In the genomic region with DNA sequence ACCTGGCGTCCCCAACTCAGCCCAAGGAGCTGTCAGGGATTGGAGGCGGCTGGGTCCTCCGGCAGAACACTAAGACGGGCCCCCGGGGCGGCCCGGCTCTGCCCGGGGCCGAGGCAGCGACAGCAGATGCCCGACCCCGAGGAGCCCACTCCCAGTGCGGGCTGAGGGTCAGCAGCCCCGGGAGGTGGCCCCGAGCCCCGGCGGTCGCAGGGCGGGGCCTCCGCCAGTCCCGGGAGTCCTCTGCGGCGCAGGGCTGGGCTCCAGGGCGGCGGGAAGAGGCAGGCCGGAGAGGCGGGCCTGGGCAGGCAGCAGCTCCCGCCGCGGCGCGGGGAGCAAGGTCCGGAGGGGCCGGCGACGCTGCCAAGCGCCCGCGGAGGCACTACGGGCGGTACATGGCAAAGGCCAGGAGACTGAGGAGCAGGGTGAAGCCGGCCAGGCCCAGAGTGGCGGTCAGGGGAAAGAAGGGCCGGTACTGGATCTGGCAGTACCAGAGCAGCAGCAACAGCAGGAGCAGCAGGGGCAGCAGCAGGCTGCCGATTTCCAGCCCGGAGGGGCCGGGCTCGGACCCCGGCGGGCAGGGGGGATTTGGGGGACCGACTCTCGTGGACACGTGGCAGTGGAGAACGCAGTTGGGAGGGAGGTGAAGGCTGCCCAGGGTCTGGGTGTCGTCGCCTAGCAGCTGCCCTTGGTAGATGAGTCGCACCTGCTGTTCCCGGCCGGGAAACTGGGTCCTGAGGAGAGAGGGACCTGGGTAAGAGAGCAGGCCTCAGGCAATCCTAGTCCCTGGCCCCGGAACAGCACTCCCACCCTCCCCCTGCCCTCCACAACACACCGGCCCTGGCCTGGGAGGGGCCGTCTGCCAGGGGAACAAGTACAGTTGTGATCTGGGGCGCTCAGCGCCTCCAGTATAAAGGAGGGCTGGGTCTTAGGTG, we compare ENCODE assay signal across 8 cellular contexts. TPM values are rescaled to one million over a fixed set of nuclear protein-coding genes. Genes with fewer than 3 reads are reported as not detected.
DNase-seq lines count a peak whose midpoint lies in the region; ATAC-seq and TF ChIP-seq lines count a peak whose summit lies in the region.

No MANE protein-coding gene starts in this region.

- POLR2A ChIA-PET in activated CD4-positive, alpha-beta memory T cell treated with anti-CD3 and anti-CD28 coated beads for 36 hours (lab: Charles Lee) = interaction anchor here (0.7 to 1.5 kb wide), 4 partner anchors 8 to 63 kb away, joined by 3 to 5 read pairs (median 4); partner anchors contain the start of gene ATG9B

- no peaks in the 10 kb centered on the region for H3K36me3 ChIP-seq in GM23338 (ENCODE audit: insufficient read depth)

- no peak overlapping the region for H2AFZ ChIP-seq in GM23338

- peaks cover 6% of the 10 kb centered on the region; the same call in 1 of the 2 replicates for H3K79me2 ChIP-seq in GM23338 (replicated peaks; ENCODE audit: insufficient read depth)

- ATAC-seq in GM23338 (peak; percentile 10), left cardiac atrium (peak; percentile 2 to 21)

- H3K4me2 ChIP-seq in GM23338 = peak overlapping the region; percentile 98

- TF ChIP-seq CTCF in 22Rv1 (IDR thresholded peaks at IDR 0.05) = no peak
- TF ChIP-seq CTCF in GM23338 (conservative IDR thresholded peaks at IDR 0.05; ENCODE audit: low read depth in 2 of 2) = no peak

- peaks cover 27% of the 10 kb centered on the region for H3K27me3 Mint-ChIP-seq in GM23338 (ENCODE audit: insufficient read depth, low read depth, poor library complexity)
- H3K27me3 Mint-ChIP-seq in activated CD4-positive, alpha-beta memory T cell treated with anti-CD3 and anti-CD28 coated beads for 36 hours = peaks cover 5% of the 10 kb centered on the region

- peaks cover 2% of the 10 kb centered on the region; the same call in 1 of the 3 replicates for H3K9me3 Mint-ChIP-seq in GM23338
- H3K9me3 Mint-ChIP-seq in activated CD4-positive, alpha-beta memory T cell treated with anti-CD3 and anti-CD28 coated beads for 36 hours = no peaks in the 10 kb centered on the region

- H3K27ac ChIP-seq in 22Rv1 (peak overlapping the region; percentile 100), GM23338 (ENCODE audit: low read depth) (no peak overlapping the region)

- no peak overlapping the region for H3K27ac Mint-ChIP-seq in GM23338
- H3K27ac Mint-ChIP-seq in activated CD4-positive, alpha-beta memory T cell treated with anti-CD3 and anti-CD28 coated beads for 36 hours = peak overlapping the region; percentile 70

- peak overlapping the region; percentile 89 for H3K4me3 Mint-ChIP-seq in GM23338
- H3K4me3 Mint-ChIP-seq in activated CD4-positive, alpha-beta memory T cell treated with anti-CD3 and anti-CD28 coated beads for 36 hours = peak overlapping the region; percentile 98

- CTCF ChIA-PET in activated CD4-positive, alpha-beta memory T cell treated with anti-CD3 and anti-CD28 coated beads for 36 hours (lab: Charles Lee) = interaction anchor here (0.9 to 1.6 kb wide), 3 partner anchors 29 to 163 kb away, joined by 3 to 9 read pairs (median 4); no protein-coding TSS in a partner anchor

- H3F3A ChIP-seq in GM23338 (replicated peaks; ENCODE audit: low read depth) = peaks cover 20% of the 10 kb centered on the region

- no peaks in the 10 kb centered on the region for H3K9me2 ChIP-seq in GM23338 (ENCODE audit: insufficient read depth)

- H3K27me3 ChIP-seq in GM23338 (ENCODE audit: insufficient read depth) = peaks cover 18% of the 10 kb centered on the region

- peaks cover 9% of the 10 kb centered on the region for H4K20me1 ChIP-seq in GM23338 (replicated peaks; ENCODE audit: insufficient read depth)

- no peak for DNase-seq in GM23338 (ENCODE audit: low spot score)
- DNase-seq in activated CD4-positive, alpha-beta memory T cell treated with anti-CD3 and anti-CD28 coated beads for 36 hours = no peak
- DNase-seq in left cardiac atrium = no peak
- DNase-seq in skeletal muscle cell (ENCODE audit: low read depth) = no peak
- no peak for DNase-seq in middle frontal gyrus (ENCODE audit: extremely low spot score, low spot score)
- no peak for DNase-seq in stimulated activated CD8-positive, alpha-beta memory T cell treated with anti-CD3 and anti-CD28 coated beads, Interleukin-4, amount 100 ng/mL, for 48 hours
- no peak for DNase-seq in effector CD8-positive, alpha-beta T cell (lab: John Stamatoyannopoulos, UW)

- intact Hi-C loops in activated CD4-positive, alpha-beta memory T cell treated with anti-CD3 and anti-CD28 coated beads for 36 hours (cut with micrococcal nuclease) = loop anchor here (2.0 kb wide), 2 partner anchors 151 to 269 kb away; partner anchors contain the start of gene CHPF2
- intact Hi-C loops in left cardiac atrium (cut with DNase I) = no loop called here

- H3K36me3 Mint-ChIP-seq in GM23338 (ENCODE audit: low read depth) = peaks cover 5% of the 10 kb centered on the region; the same call in 2 of the 3 replicates
- H3K36me3 Mint-ChIP-seq in activated CD4-positive, alpha-beta memory T cell treated with anti-CD3 and anti-CD28 coated beads for 36 hours = peaks cover 6% of the 10 kb centered on the region

- H3K4me1 ChIP-seq in GM23338 (ENCODE audit: insufficient read depth) = peaks cover 33% of the 10 kb centered on the region

- peaks cover 37% of the 10 kb centered on the region for H3K4me1 Mint-ChIP-seq in GM23338
- peaks cover 38% of the 10 kb centered on the region for H3K4me1 Mint-ChIP-seq in activated CD4-positive, alpha-beta memory T cell treated with anti-CD3 and anti-CD28 coated beads for 36 hours (ENCODE audit: low read depth)

- peak overlapping the region; percentile 91 for H3K4me3 ChIP-seq in GM23338
- peak overlapping the region; percentile 87 for H3K4me3 ChIP-seq in skeletal muscle cell (ENCODE audit: low read depth, low read length)

TF ChIP-seq in GM23338, 12 proteins besides CTCF, POLR2A, EP300 and RAD21 (continues in another document):
- TF ChIP-seq, protein P1, sequence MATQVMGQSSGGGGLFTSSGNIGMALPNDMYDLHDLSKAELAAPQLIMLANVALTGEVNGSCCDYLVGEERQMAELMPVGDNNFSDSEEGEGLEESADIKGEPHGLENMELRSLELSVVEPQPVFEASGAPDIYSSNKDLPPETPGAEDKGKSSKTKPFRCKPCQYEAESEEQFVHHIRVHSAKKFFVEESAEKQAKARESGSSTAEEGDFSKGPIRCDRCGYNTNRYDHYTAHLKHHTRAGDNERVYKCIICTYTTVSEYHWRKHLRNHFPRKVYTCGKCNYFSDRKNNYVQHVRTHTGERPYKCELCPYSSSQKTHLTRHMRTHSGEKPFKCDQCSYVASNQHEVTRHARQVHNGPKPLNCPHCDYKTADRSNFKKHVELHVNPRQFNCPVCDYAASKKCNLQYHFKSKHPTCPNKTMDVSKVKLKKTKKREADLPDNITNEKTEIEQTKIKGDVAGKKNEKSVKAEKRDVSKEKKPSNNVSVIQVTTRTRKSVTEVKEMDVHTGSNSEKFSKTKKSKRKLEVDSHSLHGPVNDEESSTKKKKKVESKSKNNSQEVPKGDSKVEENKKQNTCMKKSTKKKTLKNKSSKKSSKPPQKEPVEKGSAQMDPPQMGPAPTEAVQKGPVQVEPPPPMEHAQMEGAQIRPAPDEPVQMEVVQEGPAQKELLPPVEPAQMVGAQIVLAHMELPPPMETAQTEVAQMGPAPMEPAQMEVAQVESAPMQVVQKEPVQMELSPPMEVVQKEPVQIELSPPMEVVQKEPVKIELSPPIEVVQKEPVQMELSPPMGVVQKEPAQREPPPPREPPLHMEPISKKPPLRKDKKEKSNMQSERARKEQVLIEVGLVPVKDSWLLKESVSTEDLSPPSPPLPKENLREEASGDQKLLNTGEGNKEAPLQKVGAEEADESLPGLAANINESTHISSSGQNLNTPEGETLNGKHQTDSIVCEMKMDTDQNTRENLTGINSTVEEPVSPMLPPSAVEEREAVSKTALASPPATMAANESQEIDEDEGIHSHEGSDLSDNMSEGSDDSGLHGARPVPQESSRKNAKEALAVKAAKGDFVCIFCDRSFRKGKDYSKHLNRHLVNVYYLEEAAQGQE (IDR thresholded peaks at IDR 0.05; ENCODE audit: unreplicated experiment) = no peak
- TF ChIP-seq ZNF114 (CRISPR knock-in tag; IDR thresholded peaks at IDR 0.05) = no peak
- TF ChIP-seq ZNF331 (CRISPR knock-in tag; IDR thresholded peaks at IDR 0.05; ENCODE audit: low read depth) = no peak
- no peak; the same call in 1 of the 2 replicates for TF ChIP-seq POLR2AphosphoS5 (IDR thresholded peaks at IDR 0.05; ENCODE audit: low read depth)
- TF ChIP-seq EZH2phosphoT487 (IDR thresholded peaks at IDR 0.05; ENCODE audit: unreplicated experiment) = no peak
- no peak for TF ChIP-seq STAT1 (IDR thresholded peaks at IDR 0.05; ENCODE audit: unreplicated experiment)
- no peak for TF ChIP-seq JUNB (IDR thresholded peaks at IDR 0.05; ENCODE audit: unreplicated experiment)
- TF ChIP-seq NANOG (IDR thresholded peaks at IDR 0.05; ENCODE audit: borderline replicate concordance) = no peak

RNA-seq across cellular contexts. Expression of gene FASTK, which starts 0.8 kb away (rescaled TPM):
- 42.5 and 57.4 TPM in 2 replicates for total RNA-seq in GM23338 (2014; rRNA removed; shearing (Covaris generic))
- polyA plus RNA-seq in GM23338 (2016; fragmentation: Nextera tagmentation; extraction: Ambion mirVana) = 36.4 and 37.4 TPM in 2 replicates
- 10 to 100 TPM; 56.8 to 57.4 TPM for total RNA-seq in activated CD4-positive, alpha-beta memory T cell treated with anti-CD3 and anti-CD28 coated beads for 36 hours
- 10 to 100 TPM; 62.9 to 73.2 TPM for total RNA-seq in left cardiac atrium

RNA-seq across cellular contexts. Expression of gene TMUB1, which starts 1.9 kb away (rescaled TPM):
- total RNA-seq in GM23338 (2014; rRNA removed; shearing (Covaris generic)) = 37.1 and 61.1 TPM in 2 replicates
- polyA plus RNA-seq in GM23338 (2016; fragmentation: Nextera tagmentation; extraction: Ambion mirVana) = 47.6 and 59.6 TPM in 2 replicates
- 10 to 100 TPM; 53.8 to 60.9 TPM for total RNA-seq in activated CD4-positive, alpha-beta memory T cell treated with anti-CD3 and anti-CD28 coated beads for 36 hours
- total RNA-seq in left cardiac atrium = 10 to 100 TPM; 36.3 to 37.9 TPM

RNA-seq across cellular contexts. Expression of gene AGAP3, which starts 4.8 kb away (rescaled TPM):
- 32.2 and 39.2 TPM in 2 replicates for total RNA-seq in GM23338 (2014; rRNA removed; shearing (Covaris generic))
- 24.0 and 24.9 TPM in 2 replicates for polyA plus RNA-seq in GM23338 (2016; fragmentation: Nextera tagmentation; extraction: Ambion mirVana)
- total RNA-seq in activated CD4-positive, alpha-beta memory T cell treated with anti-CD3 and anti-CD28 coated beads for 36 hours = 10 to 100 TPM; 29.8 to 36.5 TPM
- total RNA-seq in left cardiac atrium = 10 to 100 TPM; 53.0 to 61.5 TPM

RNA-seq across cellular contexts. Expression of gene SLC4A2, which starts 22.0 kb away (rescaled TPM):
- 90.4 and 106 TPM in 2 replicates for total RNA-seq in GM23338 (2014; rRNA removed; shearing (Covaris generic))
- 64.8 and 75.5 TPM in 2 replicates for polyA plus RNA-seq in GM23338 (2016; fragmentation: Nextera tagmentation; extraction: Ambion mirVana)
- total RNA-seq in activated CD4-positive, alpha-beta memory T cell treated with anti-CD3 and anti-CD28 coated beads for 36 hours = 10 to 100 TPM; 46.7 to 50.5 TPM
- total RNA-seq in left cardiac atrium = 100 to 1,000 TPM in 1 of 2 donors, 10 to 100 TPM in 1; 71.6 to 107 TPM

RNA-seq across cellular contexts. Expression of gene CDK5, which starts 23.7 kb away (rescaled TPM):
- 17.4 and 19.8 TPM in 2 replicates for total RNA-seq in GM23338 (2014; rRNA removed; shearing (Covaris generic))
- polyA plus RNA-seq in GM23338 (2016; fragmentation: Nextera tagmentation; extraction: Ambion mirVana) = 27.1 TPM in 2 replicates
- 10 to 100 TPM; 12.8 to 14.1 TPM for total RNA-seq in activated CD4-positive, alpha-beta memory T cell treated with anti-CD3 and anti-CD28 coated beads for 36 hours
- 1 to 10 TPM; 5.1 to 7.8 TPM for total RNA-seq in left cardiac atrium
